ENCODE assay signal across 14 cellular contexts in the genomic region with DNA sequence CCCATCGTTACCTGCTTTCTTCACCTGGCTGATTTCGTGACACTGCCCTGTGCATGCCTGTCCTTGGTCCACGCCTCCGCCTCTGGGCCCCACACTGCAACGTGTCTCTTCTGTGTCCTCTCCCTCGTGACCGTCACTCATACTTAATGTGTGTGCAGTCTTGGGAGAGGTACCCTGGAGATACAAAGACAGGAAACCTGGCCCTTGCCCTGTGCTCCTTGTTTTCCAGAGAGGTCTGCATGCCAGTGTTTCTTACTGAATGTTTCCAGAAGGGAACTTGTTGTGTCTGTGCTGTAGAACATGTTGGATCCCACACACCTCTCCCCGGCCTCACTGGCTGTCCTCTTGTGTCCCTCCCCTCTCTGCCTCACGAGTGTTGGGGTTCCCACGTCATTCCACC.
"Had no signal": no experiment of that assay in that cellular context is flagged by ENCODE, and none has a peak within 500 bp of the region (broad histone marks: within the 10 kb centered on the region; RNA-seq: fewer than 3 reads in every experiment).

No MANE protein-coding gene starts in this region.

- ATAC-seq: activated CD8-positive, alpha-beta memory T cell treated with anti-CD3 and anti-CD28 coated beads, Interleukin-2, amount 10 ng/mL, durations not matched to agents 7 days and 5 days; left colon; natural killer cell treated with Interleukin-12 subunit alpha and Interleukin-12 subunit beta and Interleukin-15 and Interleukin-18, amount 100 ng/mL, for 72 hours; stimulated activated naive CD8-positive, alpha-beta T cell treated with anti-CD3 and anti-CD28 coated beads, Interleukin-15, Interleukin-2, amounts not matched to agents 100 U/mL and 50 U/mL, for 24 hours had no signal

- H3K9me3 ChIP-seq: esophagus squamous epithelium had no signal

- H3K27me3 ChIP-seq: esophagus squamous epithelium had no signal

- H3K4me3 ChIP-seq: esophagus squamous epithelium, smooth muscle cell had no signal

- H3K27ac ChIP-seq: esophagus squamous epithelium had no signal

- DNase-seq: activated CD4-positive, alpha-beta T cell treated with anti-CD3 and anti-CD28 coated beads, Interleukin-2, amount 50 U/mL, for 4 hours; activated CD4-positive, CD25-positive, alpha-beta regulatory T cell treated with anti-CD3 and anti-CD28 coated beads, Interleukin-2, amount 50 U/mL, for 72 hours; activated CD8-positive, alpha-beta memory T cell treated with anti-CD3 and anti-CD28 coated beads, Interleukin-2, amount 10 ng/mL, durations not matched to agents 7 days and 5 days; activated naive CD4-positive, alpha-beta T cell treated with anti-CD3 and anti-CD28 coated beads, Interleukin-2, amount 10 ng/mL, durations not matched to agents 7 days and 5 days; activated T-cell treated with anti-CD3 and anti-CD28 coated beads, Interleukin-2, amount 50 U/mL, for 1 hour; esophagus squamous epithelium; head of caudate nucleus; left colon; posterior cingulate gyrus; stimulated activated naive CD8-positive, alpha-beta T cell treated with anti-CD3 and anti-CD28 coated beads, Interleukin-15, Interleukin-2, amounts not matched to agents 100 U/mL and 50 U/mL, for 24 hours; T-helper 9 cell; trophoblast cell had no signal
